15 cellular contexts compared by ENCODE assay signal in genomic region chrX:48523682-48524081, GRCh38. TPM values are rescaled to one million over a fixed set of nuclear protein-coding genes. Genes with fewer than 3 reads are reported as not detected.
DNase-seq lines count a peak whose midpoint lies in the region; ATAC-seq and TF ChIP-seq lines count a peak whose summit lies in the region.
"Had no signal": no experiment of that assay in that cellular context is flagged by ENCODE, and none has a peak within 500 bp of the region (broad histone marks: within the 10 kb centered on the region; RNA-seq: fewer than 3 reads in every experiment).

No MANE protein-coding gene starts in this region.

- no peak overlapping the region for H3K4me3 ChIP-seq in lower leg skin (ENCODE audit: low read depth, poor library complexity, severe bottlenecking)
- H3K4me3 ChIP-seq: adrenal gland, lung, MG63, upper lobe of right lung had no signal

- no peak for TF ChIP-seq POLR2A in lower leg skin (IDR thresholded peaks at IDR 0.05)

- POLR2A ChIA-PET in naive thymus-derived CD8-positive, alpha-beta T cell (lab: Charles Lee): no interaction called here

- H3K36me3 Mint-ChIP-seq in HFFc6 (ENCODE audit: low read depth): peaks cover 10% of the 10 kb centered on the region
- H3K36me3 Mint-ChIP-seq in activated T-helper 17 cell treated with anti-CD3 and anti-CD28 coated beads, Interleukin-2, amount 50 U/mL, for 72 hours (ENCODE audit: low read depth): peaks cover 46% of the 10 kb centered on the region
- peaks cover 0 to 36% (median 5%) of the 10 kb centered on the region in 3 donors for H3K36me3 Mint-ChIP-seq in naive thymus-derived CD8-positive, alpha-beta T cell

- no peak for TF ChIP-seq CTCF in HFFc6 (IDR thresholded peaks at IDR 0.05)
- TF ChIP-seq CTCF in lower leg skin (IDR thresholded peaks at IDR 0.05): no peak

- DNase-seq in NOMO-1 treated with DMSO at 0.1 percent for 48 hours (lab: John Stamatoyannopoulos, UW; ENCODE audit: unreplicated experiment) (peak; percentile 4), NOMO-1 treated with dmso at 0.1 percent for 144 hours (lab: John Stamatoyannopoulos, UW; ENCODE audit: unreplicated experiment) (no peak), HFFc6 (no peak), lower leg skin (ENCODE audit: low spot score in 2 of 2) (no peak), NCI-H2196 treated with DMSO at 0.1 percent for 48 hours (lab: John Stamatoyannopoulos, UW; ENCODE audit: unreplicated experiment) (no peak)
- DNase-seq in naive thymus-derived CD8-positive, alpha-beta T cell: no peak
- DNase-seq: 8988T; adrenal gland; MG63; NCI-H2171; stimulated activated CD4-positive, alpha-beta T cell treated with anti-CD3 and anti-CD28 coated beads, Interleukin-15, amount 100 ng/mL, for 24 hours; upper lobe of right lung had no signal

- H3K9me3 Mint-ChIP-seq in HFFc6: no peaks in the 10 kb centered on the region
- H3K9me3 Mint-ChIP-seq in activated T-helper 17 cell treated with anti-CD3 and anti-CD28 coated beads, Interleukin-2, amount 50 U/mL, for 72 hours: no peaks in the 10 kb centered on the region
- H3K9me3 Mint-ChIP-seq in naive thymus-derived CD8-positive, alpha-beta T cell: peaks cover 0 to 1% (median 0%) of the 10 kb centered on the region in 9 donors

- intact Hi-C loops in lower leg skin (cut with DNase I; ENCODE audit: low total_unique reads): no loop called here

- 90 to 92% methylated on average over 11 to 12 of the region's 12 CpGs for WGBS in lower leg skin, 2 donors

- ATAC-seq in activated T-helper 17 cell treated with anti-CD3 and anti-CD28 coated beads, Interleukin-2, amount 50 U/mL, for 72 hours (replicated peaks): no peak
- no peak for ATAC-seq in naive thymus-derived CD8-positive, alpha-beta T cell
- ATAC-seq in HG03521 (IDR thresholded peaks at IDR 0.05; ENCODE audit: unreplicated experiment): no peak
- ATAC-seq: upper lobe of right lung had no signal

- no peak overlapping the region for H3K27ac Mint-ChIP-seq in HFFc6
- no peak overlapping the region for H3K27ac Mint-ChIP-seq in activated T-helper 17 cell treated with anti-CD3 and anti-CD28 coated beads, Interleukin-2, amount 50 U/mL, for 72 hours
- H3K27ac Mint-ChIP-seq in naive thymus-derived CD8-positive, alpha-beta T cell: peak overlapping the region in 4 of 10 donors; percentile 64 to 89 (median 75)

- H3K4me3 Mint-ChIP-seq in HFFc6: peak overlapping the region; percentile 43; the same call in 1 of the 2 replicates
- peak overlapping the region; percentile 84 for H3K4me3 Mint-ChIP-seq in activated T-helper 17 cell treated with anti-CD3 and anti-CD28 coated beads, Interleukin-2, amount 50 U/mL, for 72 hours
- H3K4me3 Mint-ChIP-seq in naive thymus-derived CD8-positive, alpha-beta T cell: peak overlapping the region in 9 of 10 donors; percentile 38 to 77 (median 51)

- peaks cover 15% of the 10 kb centered on the region for H3K4me1 Mint-ChIP-seq in HFFc6 (ENCODE audit: low read depth)
- peaks cover 19% of the 10 kb centered on the region for H3K4me1 Mint-ChIP-seq in activated T-helper 17 cell treated with anti-CD3 and anti-CD28 coated beads, Interleukin-2, amount 50 U/mL, for 72 hours
- H3K4me1 Mint-ChIP-seq in naive thymus-derived CD8-positive, alpha-beta T cell: peaks cover 12 to 38% (median 27%) of the 10 kb centered on the region in 4 donors

- H3K27me3 Mint-ChIP-seq in HFFc6 (ENCODE audit: insufficient read depth): peaks cover 3% of the 10 kb centered on the region
- H3K27me3 Mint-ChIP-seq in activated T-helper 17 cell treated with anti-CD3 and anti-CD28 coated beads, Interleukin-2, amount 50 U/mL, for 72 hours: no peaks in the 10 kb centered on the region
- H3K27me3 Mint-ChIP-seq in naive thymus-derived CD8-positive, alpha-beta T cell: no peaks in the 10 kb centered on the region

RNA-seq across cellular contexts. Expression of gene EBP, which starts 2.1 kb away (rescaled TPM):
- 10 to 100 TPM; 26.0 to 42.2 (median 39.1) TPM for total RNA-seq in HFFc6 (2021; fragmentation: NEBNext Ultra II Directional; extraction: Animal tissue kit (Norgen Biotek cat#: 25700))
- 100 to 1,000 TPM; 104 to 213 TPM for total RNA-seq in activated T-helper 17 cell treated with anti-CD3 and anti-CD28 coated beads, Interleukin-2, amount 50 U/mL, for 72 hours
- total RNA-seq in naive thymus-derived CD8-positive, alpha-beta T cell: 10 to 100 TPM; 30.7 to 36.9 TPM
- 10 to 100 TPM; 77.0 to 88.8 (median 85.2) TPM for polyA plus RNA-seq in naive thymus-derived CD8-positive, alpha-beta T cell
- total RNA-seq in lower leg skin: 10 to 100 TPM; 43.5 to 87.0 (median 64.1) TPM

RNA-seq across cellular contexts. Expression of gene PORCN, which starts 14.9 kb away (rescaled TPM):
- total RNA-seq in HFFc6 (2021; fragmentation: NEBNext Ultra II Directional; extraction: Animal tissue kit (Norgen Biotek cat#: 25700)): 10 to 100 TPM in 4 of 6 experiments, 1 to 10 TPM in 2; 9.0 to 13.8 (median 10.7) TPM
- total RNA-seq in activated T-helper 17 cell treated with anti-CD3 and anti-CD28 coated beads, Interleukin-2, amount 50 U/mL, for 72 hours: 1 to 10 TPM; 8.9 to 9.4 TPM
- 10 to 100 TPM; 18.1 to 18.2 TPM for total RNA-seq in naive thymus-derived CD8-positive, alpha-beta T cell
- 10 to 100 TPM; 10.4 to 14.9 (median 12.9) TPM for polyA plus RNA-seq in naive thymus-derived CD8-positive, alpha-beta T cell
- 10 to 100 TPM; 18.6 to 32.0 (median 23.2) TPM for total RNA-seq in lower leg skin

RNA-seq across cellular contexts. Expression of gene TBC1D25, which starts 15.8 kb away (rescaled TPM):
- total RNA-seq in HFFc6 (2021; fragmentation: NEBNext Ultra II Directional; extraction: Animal tissue kit (Norgen Biotek cat#: 25700)): 10 to 100 TPM; 13.0 to 15.3 (median 13.8) TPM
- total RNA-seq in activated T-helper 17 cell treated with anti-CD3 and anti-CD28 coated beads, Interleukin-2, amount 50 U/mL, for 72 hours: 10 to 100 TPM; 19.4 to 25.4 TPM
- 10 to 100 TPM; 24.4 to 25.9 TPM for total RNA-seq in naive thymus-derived CD8-positive, alpha-beta T cell
- 10 to 100 TPM; 14.3 to 19.3 (median 18.0) TPM for polyA plus RNA-seq in naive thymus-derived CD8-positive, alpha-beta T cell
- 10 to 100 TPM; 11.6 to 43.8 (median 16.2) TPM for total RNA-seq in lower leg skin

RNA-seq across cellular contexts. Expression of gene FTSJ1, which starts 47.7 kb away (rescaled TPM):
- total RNA-seq in HFFc6 (2021; fragmentation: NEBNext Ultra II Directional; extraction: Animal tissue kit (Norgen Biotek cat#: 25700)): 10 to 100 TPM; 51.5 to 66.7 (median 59.7) TPM
- total RNA-seq in activated T-helper 17 cell treated with anti-CD3 and anti-CD28 coated beads, Interleukin-2, amount 50 U/mL, for 72 hours: 10 to 100 TPM; 59.8 to 93.5 TPM
- 10 to 100 TPM; 50.6 to 53.0 TPM for total RNA-seq in naive thymus-derived CD8-positive, alpha-beta T cell
- 10 to 100 TPM; 61.5 to 63.4 (median 62.3) TPM for polyA plus RNA-seq in naive thymus-derived CD8-positive, alpha-beta T cell
- total RNA-seq in lower leg skin: 10 to 100 TPM; 29.8 to 46.4 (median 42.2) TPM

RNA-seq across cellular contexts. Expression of gene RBM3, which starts 50.6 kb away (rescaled TPM):
- 100 to 1,000 TPM; 151 to 471 (median 406) TPM for total RNA-seq in HFFc6 (2021; fragmentation: NEBNext Ultra II Directional; extraction: Animal tissue kit (Norgen Biotek cat#: 25700))
- 100 to 1,000 TPM; 176 to 335 TPM for total RNA-seq in activated T-helper 17 cell treated with anti-CD3 and anti-CD28 coated beads, Interleukin-2, amount 50 U/mL, for 72 hours
- total RNA-seq in naive thymus-derived CD8-positive, alpha-beta T cell: 100 to 1,000 TPM; 204 to 209 TPM
- polyA plus RNA-seq in naive thymus-derived CD8-positive, alpha-beta T cell: 100 to 1,000 TPM; 206 to 235 (median 235) TPM
- total RNA-seq in lower leg skin: 100 to 1,000 TPM; 162 to 207 (median 198) TPM
